In the genomic region with DNA sequence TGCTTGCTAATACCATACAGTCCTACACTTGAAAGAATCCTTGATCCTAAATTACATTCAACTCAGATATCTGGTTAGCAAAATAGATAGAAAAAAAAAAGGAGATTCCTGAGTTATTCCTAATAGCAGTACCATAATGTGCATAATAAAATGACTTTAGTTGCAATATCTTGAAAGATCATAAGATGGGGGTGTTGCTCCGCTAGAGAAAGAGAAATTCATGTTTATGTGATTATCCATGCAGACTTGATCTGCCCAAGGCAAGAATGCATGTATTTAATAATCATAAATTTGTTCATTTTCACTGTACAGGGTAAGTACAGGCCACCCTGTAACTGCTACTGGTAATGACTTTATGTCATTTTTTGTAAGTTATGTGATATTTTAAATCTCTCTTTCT, we compare ENCODE assay signal across 11 cellular contexts.
A peak's percentile ranks its signal among the peaks of the same experiment; 100 is the strongest.
DNase-seq lines count a peak whose midpoint lies in the region; ATAC-seq and TF ChIP-seq lines count a peak whose summit lies in the region.
"Had no signal": no experiment of that assay in that cellular context is flagged by ENCODE, and none has a peak within 500 bp of the region (broad histone marks: within the 10 kb centered on the region; RNA-seq: fewer than 3 reads in every experiment).

No MANE protein-coding gene starts in this region.

- ATAC-seq in GM21619 (IDR thresholded peaks at IDR 0.05; ENCODE audit: unreplicated experiment): no peak

- peak; percentile 2 for DNase-seq in NCI-H1694 (lab: John Stamatoyannopoulos, UW)
- no peak for DNase-seq in NCI-H1694 treated with DMSO at 0.1 percent for 48 hours (lab: John Stamatoyannopoulos, UW)
- DNase-seq in NCI-H1105 (lab: John Stamatoyannopoulos, UW): peak; percentile 6
- no peak for DNase-seq in brain microvascular endothelial cell
- DNase-seq in osteocyte (ENCODE audit: extremely low spot score, unreplicated experiment): no peak
- no peak for DNase-seq in COR-L47 (lab: John Stamatoyannopoulos, UW)
- DNase-seq in H7: no peak
- DNase-seq: endodermal cell had no signal

- H3K36me3 ChIP-seq in brain microvascular endothelial cell (replicated peaks) (no peaks in the 10 kb centered on the region), H7 (replicated peaks; ENCODE audit: control insufficient read depth, insufficient read depth, low read length) (peaks cover 5% of the 10 kb centered on the region)

- H3K4me1 Mint-ChIP-seq in osteocyte (ENCODE audit: unreplicated experiment): peaks cover 20% of the 10 kb centered on the region
- H3K4me1 Mint-ChIP-seq: endodermal cell had no signal

- no peaks in the 10 kb centered on the region for H3K9me3 Mint-ChIP-seq in osteocyte (ENCODE audit: unreplicated experiment)
- H3K9me3 Mint-ChIP-seq: endodermal cell, memory B cell had no signal

- no peak overlapping the region for H3K27ac ChIP-seq in brain microvascular endothelial cell
- H3K27ac ChIP-seq: BLaER1 treated with 17β-estradiol and CSF1 and Interleukin-3, amounts not matched to agents 10 nM and 100 nM had no signal

- no peaks in the 10 kb centered on the region for H3K27me3 ChIP-seq in brain microvascular endothelial cell (replicated peaks)
- H3K27me3 ChIP-seq in H7 (ENCODE audit: control insufficient read depth, insufficient read depth, low read length): no peaks in the 10 kb centered on the region
- H3K27me3 ChIP-seq: BLaER1 treated with 17β-estradiol and CSF1 and Interleukin-3, amounts not matched to agents 10 nM and 100 nM had no signal

- in situ Hi-C loops in brain microvascular endothelial cell (cut with HindIII; ENCODE audit: low pct_ligation_motif_present, low sequenced_read_pairs): no loop called here

- TF ChIP-seq CTCF in brain microvascular endothelial cell (IDR thresholded peaks at IDR 0.05; ENCODE audit: low read depth, low read length, missing control alignments) (peak; percentile 22), osteocyte (IDR thresholded peaks at IDR 0.05) (peak; percentile 60)

- H3K27ac Mint-ChIP-seq in osteocyte (ENCODE audit: unreplicated experiment): no peak overlapping the region
- H3K27ac Mint-ChIP-seq: endodermal cell, memory B cell had no signal

- H3K4me3 Mint-ChIP-seq in osteocyte (ENCODE audit: unreplicated experiment): no peak overlapping the region
- H3K4me3 Mint-ChIP-seq: endodermal cell, memory B cell had no signal

- H3K27me3 Mint-ChIP-seq in osteocyte (ENCODE audit: unreplicated experiment): no peaks in the 10 kb centered on the region
- H3K27me3 Mint-ChIP-seq: memory B cell had no signal

- H3K4me3 ChIP-seq in brain microvascular endothelial cell (ENCODE audit: low read depth, low read length) (no peak overlapping the region), H7 (ENCODE audit: insufficient read depth, low read depth, low read length) (no peak overlapping the region)
- H3K4me3 ChIP-seq: BLaER1 treated with 17β-estradiol and CSF1 and Interleukin-3, amounts not matched to agents 10 nM and 100 nM had no signal

- H3K36me3 Mint-ChIP-seq in osteocyte (ENCODE audit: unreplicated experiment): peaks cover 14% of the 10 kb centered on the region

Comparison
In these comparisons a context has a peak if more than half of its experiments do, and no peak if none do; other contexts are left out.
1. DNase-seq: peak in NCI-H1694 (single experiment) and NCI-H1105 (single experiment); none in NCI-H1694 treated with DMSO at 0.1 percent for 48 hours (single experiment), brain microvascular endothelial cell (single experiment), osteocyte (single experiment), COR-L47 (single experiment) and H7 (single experiment).